ENCODE assay signal across 4 cellular contexts in genomic region chr1:177131723-177132122, GRCh38. TPM values are rescaled to one million over a fixed set of nuclear protein-coding genes. Genes with fewer than 3 reads are reported as not detected.
"Had no signal": no experiment of that assay in that cellular context is flagged by ENCODE, and none has a peak within 500 bp of the region (broad histone marks: within the 10 kb centered on the region; RNA-seq: fewer than 3 reads in every experiment).

No MANE protein-coding gene starts in this region.

- H3K4me3 ChIP-seq: GM12878 had no signal

- DNase-seq: GDM1, GF-D8 had no signal

RNA-seq across cellular contexts. Expression of gene ASTN1, which starts 32.8 kb away (rescaled TPM):
- total RNA-seq: G401, GM12878 had no signal

RNA-seq across cellular contexts. Expression of gene BRINP2, which starts 39.0 kb away (rescaled TPM):
- total RNA-seq: G401, GM12878 had no signal
